ENCODE assay signal across 1 cellular context in genomic region chr6:141151710-141152417, GRCh38.
TF ChIP-seq lines count a peak whose summit lies in the region.

No MANE protein-coding gene starts in this region.

TF ChIP-seq in liver, 16 proteins besides CTCF, POLR2A, EP300 and RAD21 (continued from another document):
- TF ChIP-seq, protein P1, sequence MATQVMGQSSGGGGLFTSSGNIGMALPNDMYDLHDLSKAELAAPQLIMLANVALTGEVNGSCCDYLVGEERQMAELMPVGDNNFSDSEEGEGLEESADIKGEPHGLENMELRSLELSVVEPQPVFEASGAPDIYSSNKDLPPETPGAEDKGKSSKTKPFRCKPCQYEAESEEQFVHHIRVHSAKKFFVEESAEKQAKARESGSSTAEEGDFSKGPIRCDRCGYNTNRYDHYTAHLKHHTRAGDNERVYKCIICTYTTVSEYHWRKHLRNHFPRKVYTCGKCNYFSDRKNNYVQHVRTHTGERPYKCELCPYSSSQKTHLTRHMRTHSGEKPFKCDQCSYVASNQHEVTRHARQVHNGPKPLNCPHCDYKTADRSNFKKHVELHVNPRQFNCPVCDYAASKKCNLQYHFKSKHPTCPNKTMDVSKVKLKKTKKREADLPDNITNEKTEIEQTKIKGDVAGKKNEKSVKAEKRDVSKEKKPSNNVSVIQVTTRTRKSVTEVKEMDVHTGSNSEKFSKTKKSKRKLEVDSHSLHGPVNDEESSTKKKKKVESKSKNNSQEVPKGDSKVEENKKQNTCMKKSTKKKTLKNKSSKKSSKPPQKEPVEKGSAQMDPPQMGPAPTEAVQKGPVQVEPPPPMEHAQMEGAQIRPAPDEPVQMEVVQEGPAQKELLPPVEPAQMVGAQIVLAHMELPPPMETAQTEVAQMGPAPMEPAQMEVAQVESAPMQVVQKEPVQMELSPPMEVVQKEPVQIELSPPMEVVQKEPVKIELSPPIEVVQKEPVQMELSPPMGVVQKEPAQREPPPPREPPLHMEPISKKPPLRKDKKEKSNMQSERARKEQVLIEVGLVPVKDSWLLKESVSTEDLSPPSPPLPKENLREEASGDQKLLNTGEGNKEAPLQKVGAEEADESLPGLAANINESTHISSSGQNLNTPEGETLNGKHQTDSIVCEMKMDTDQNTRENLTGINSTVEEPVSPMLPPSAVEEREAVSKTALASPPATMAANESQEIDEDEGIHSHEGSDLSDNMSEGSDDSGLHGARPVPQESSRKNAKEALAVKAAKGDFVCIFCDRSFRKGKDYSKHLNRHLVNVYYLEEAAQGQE (IDR thresholded peaks at IDR 0.05), result no peak
